Comparison of ENCODE assay signal across 17 cellular contexts in genomic region chr18:32440478-32440877, GRCh38. TPM values are rescaled to one million over a fixed set of nuclear protein-coding genes. Genes with fewer than 3 reads are reported as not detected.
A peak's percentile ranks its signal among the peaks of the same experiment; 100 is the strongest.
DNase-seq lines count a peak whose midpoint lies in the region; ATAC-seq lines count a peak whose summit lies in the region.
"Had no signal": no experiment of that assay in that cellular context is flagged by ENCODE, and none has a peak within 500 bp of the region (broad histone marks: within the 10 kb centered on the region; RNA-seq: fewer than 3 reads in every experiment).

No MANE protein-coding gene starts in this region.

- ATAC-seq in GM19397 (IDR thresholded peaks at IDR 0.05; ENCODE audit: unreplicated experiment) (no peak), GM21619 (IDR thresholded peaks at IDR 0.05; ENCODE audit: unreplicated experiment) (no peak)
- ATAC-seq: K562 had no signal

- DNase-seq in Ammon's horn (ENCODE audit: low spot score) (peak; percentile 50), SK-MEL-5 (ENCODE audit: low read depth, low spot score) (peak; percentile 29), globus pallidus (ENCODE audit: low spot score) (peak; percentile 58), pons (ENCODE audit: low spot score) (peak; percentile 62), mucosa of gallbladder (ENCODE audit: low spot score) (no peak)
- DNase-seq: CD4-positive, alpha-beta T cell; DMS79; EL; GF-D8; GM23248; NCI-H2107; NCI-H446 treated with DMSO at 0.1 percent for 48 hours; Right ventricle myocardium superior had no signal

- in situ Hi-C loops in SK-MEL-5 (cut with HindIII; ENCODE audit: low pct_unique_long_range_greater_than_20kb, low sequenced_read_pairs) = no loop called here

RNA-seq across cellular contexts. Expression of gene GAREM1, which starts 30.2 kb away (rescaled TPM):
- total RNA-seq in SK-MEL-5 (2014; rRNA removed; shearing (Covaris generic)) = 6.9 and 8.6 TPM in 2 replicates
- 7.0 and 8.8 TPM in 2 replicates for polyA plus RNA-seq in SK-MEL-5 (2015; cell fraction: cytosol; rRNA removed)
- 2.6 and 5.6 TPM in 2 replicates for polyA plus RNA-seq in SK-MEL-5 (2015; cell fraction: nucleus; rRNA removed)
- 10.7 TPM for total RNA-seq in mucosa of gallbladder
- total RNA-seq: A172 had no signal
